Comparison of ENCODE assay signal across 1 cellular context in genomic region chr1:49686107-49686506, GRCh38.
TF ChIP-seq lines count a peak whose summit lies in the region.

No MANE protein-coding gene starts in this region.

TF ChIP-seq in SK-N-SH treated with all-trans-retinoic acid at 6 μM for 48 hours, 23 proteins besides CTCF, POLR2A, EP300 and RAD21 (continued from another document):
- no peak for TF ChIP-seq PATZ1 (CRISPR knock-in tag; IDR thresholded peaks at IDR 0.05; ENCODE audit: borderline replicate concordance)
- no peak for TF ChIP-seq ESRRG (CRISPR knock-in tag; IDR thresholded peaks at IDR 0.05)
TF ChIP-seq in SK-N-SH treated with all-trans-retinoic acid at 6 μM for 48 hours: peak in this region for 0.
